In the genomic region with DNA sequence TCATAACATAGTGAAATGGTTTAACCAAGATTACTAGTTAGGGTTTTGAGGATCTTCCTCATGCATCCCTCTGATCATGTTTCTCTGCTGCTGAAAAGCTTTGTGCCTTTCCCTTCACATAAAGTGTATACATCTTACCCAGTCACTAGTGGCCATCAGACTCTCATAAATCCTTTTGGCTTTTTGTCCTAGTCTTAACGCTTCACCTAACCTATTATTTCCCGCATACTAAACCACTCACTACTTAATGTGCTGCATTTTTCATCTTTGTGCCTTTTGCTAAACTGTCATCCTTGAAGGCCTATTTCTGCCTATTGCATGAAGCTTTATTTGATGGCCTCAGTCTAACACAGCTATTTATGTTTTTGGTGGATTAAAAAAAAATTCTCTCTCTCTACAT, we compare ENCODE assay signal across 18 cellular contexts.
"Had no signal": no experiment of that assay in that cellular context is flagged by ENCODE, and none has a peak within 500 bp of the region (broad histone marks: within the 10 kb centered on the region; RNA-seq: fewer than 3 reads in every experiment).

No MANE protein-coding gene starts in this region.

- H3K27ac Mint-ChIP-seq: activated CD4-positive, alpha-beta T cell treated with anti-CD3 and anti-CD28 coated beads for 36 hours; activated CD8-positive, alpha-beta T cell treated with anti-CD3 and anti-CD28 coated beads for 36 hours; activated naive CD8-positive, alpha-beta T cell treated with anti-CD3 and anti-CD28 coated beads for 36 hours; activated T-cell treated with anti-CD3 and anti-CD28 coated beads, Interleukin-2, amount 50 U/mL, for 72 hours; memory B cell; natural killer cell treated with Interleukin-12 subunit alpha and Interleukin-12 subunit beta and Interleukin-15 and Interleukin-18, amount 100 ng/mL, for 72 hours had no signal

- DNase-seq: activated CD4-positive, alpha-beta T cell treated with anti-CD3 and anti-CD28 coated beads for 36 hours; activated CD8-positive, alpha-beta memory T cell treated with anti-CD3 and anti-CD28 coated beads, Interleukin-2, amount 50 U/mL, for 4 hours; activated CD8-positive, alpha-beta T cell treated with anti-CD3 and anti-CD28 coated beads for 36 hours; activated gamma-delta T cell treated with Interleukin-2 at 50 U/mL for 16 hours; activated naive CD8-positive, alpha-beta T cell treated with anti-CD3 and anti-CD28 coated beads for 36 hours; activated T-cell treated with anti-CD3 and anti-CD28 coated beads, Interleukin-2, amount 50 U/mL, for 72 hours; foreskin keratinocyte; head of caudate nucleus; ovary; stimulated activated CD4-positive, alpha-beta T cell treated with anti-CD3 and anti-CD28 coated beads, Interleukin-4, amount 100 ng/mL, for 1 hour; stimulated activated CD8-positive, alpha-beta memory T cell treated with anti-CD3 and anti-CD28 coated beads, Interleukin-4, amount 100 ng/mL, for 48 hours; stimulated activated naive CD8-positive, alpha-beta T cell treated with anti-CD3 and anti-CD28 coated beads, Interleukin-15, Interleukin-2, amounts not matched to agents 100 U/mL and 50 U/mL, for 24 hours; T1000; upper lobe of left lung had no signal

- H3K4me3 Mint-ChIP-seq: activated CD4-positive, alpha-beta T cell treated with anti-CD3 and anti-CD28 coated beads for 36 hours; activated CD8-positive, alpha-beta T cell treated with anti-CD3 and anti-CD28 coated beads for 36 hours; activated naive CD8-positive, alpha-beta T cell treated with anti-CD3 and anti-CD28 coated beads for 36 hours; activated T-cell treated with anti-CD3 and anti-CD28 coated beads, Interleukin-2, amount 50 U/mL, for 72 hours; memory B cell; natural killer cell treated with Interleukin-12 subunit alpha and Interleukin-12 subunit beta and Interleukin-15 and Interleukin-18, amount 100 ng/mL, for 72 hours had no signal

- H3K9me3 ChIP-seq: breast epithelium, ovary, upper lobe of left lung had no signal

- H3K4me1 ChIP-seq: breast epithelium, foreskin keratinocyte, upper lobe of left lung had no signal

- H3K4me1 Mint-ChIP-seq: activated CD4-positive, alpha-beta T cell treated with anti-CD3 and anti-CD28 coated beads for 36 hours; activated naive CD8-positive, alpha-beta T cell treated with anti-CD3 and anti-CD28 coated beads for 36 hours; memory B cell had no signal

- H3K27me3 ChIP-seq: breast epithelium, foreskin keratinocyte, upper lobe of left lung had no signal

- H3K27me3 Mint-ChIP-seq: activated CD4-positive, alpha-beta T cell treated with anti-CD3 and anti-CD28 coated beads for 36 hours; activated CD8-positive, alpha-beta T cell treated with anti-CD3 and anti-CD28 coated beads for 36 hours; activated naive CD8-positive, alpha-beta T cell treated with anti-CD3 and anti-CD28 coated beads for 36 hours; memory B cell; natural killer cell treated with Interleukin-12 subunit alpha and Interleukin-12 subunit beta and Interleukin-15 and Interleukin-18, amount 100 ng/mL, for 72 hours had no signal

- H3K36me3 Mint-ChIP-seq: activated naive CD8-positive, alpha-beta T cell treated with anti-CD3 and anti-CD28 coated beads for 36 hours; memory B cell; natural killer cell treated with Interleukin-12 subunit alpha and Interleukin-12 subunit beta and Interleukin-15 and Interleukin-18, amount 100 ng/mL, for 72 hours had no signal

- ATAC-seq: activated CD4-positive, alpha-beta T cell treated with anti-CD3 and anti-CD28 coated beads for 36 hours; activated CD8-positive, alpha-beta T cell treated with anti-CD3 and anti-CD28 coated beads for 36 hours; activated T-cell treated with anti-CD3 and anti-CD28 coated beads, Interleukin-2, amount 50 U/mL, for 72 hours; foreskin keratinocyte; natural killer cell treated with Interleukin-12 subunit alpha and Interleukin-12 subunit beta and Interleukin-15 and Interleukin-18, amount 100 ng/mL, for 72 hours; stimulated activated naive CD8-positive, alpha-beta T cell treated with anti-CD3 and anti-CD28 coated beads, Interleukin-15, Interleukin-2, amounts not matched to agents 100 U/mL and 50 U/mL, for 24 hours had no signal

- H3K9me3 Mint-ChIP-seq: activated CD8-positive, alpha-beta T cell treated with anti-CD3 and anti-CD28 coated beads for 36 hours; activated naive CD8-positive, alpha-beta T cell treated with anti-CD3 and anti-CD28 coated beads for 36 hours; memory B cell had no signal

- H3K27ac ChIP-seq: breast epithelium, foreskin keratinocyte, ovary, upper lobe of left lung, VCaP had no signal
